Comparison of ENCODE assay signal across 16 cellular contexts in the genomic region with DNA sequence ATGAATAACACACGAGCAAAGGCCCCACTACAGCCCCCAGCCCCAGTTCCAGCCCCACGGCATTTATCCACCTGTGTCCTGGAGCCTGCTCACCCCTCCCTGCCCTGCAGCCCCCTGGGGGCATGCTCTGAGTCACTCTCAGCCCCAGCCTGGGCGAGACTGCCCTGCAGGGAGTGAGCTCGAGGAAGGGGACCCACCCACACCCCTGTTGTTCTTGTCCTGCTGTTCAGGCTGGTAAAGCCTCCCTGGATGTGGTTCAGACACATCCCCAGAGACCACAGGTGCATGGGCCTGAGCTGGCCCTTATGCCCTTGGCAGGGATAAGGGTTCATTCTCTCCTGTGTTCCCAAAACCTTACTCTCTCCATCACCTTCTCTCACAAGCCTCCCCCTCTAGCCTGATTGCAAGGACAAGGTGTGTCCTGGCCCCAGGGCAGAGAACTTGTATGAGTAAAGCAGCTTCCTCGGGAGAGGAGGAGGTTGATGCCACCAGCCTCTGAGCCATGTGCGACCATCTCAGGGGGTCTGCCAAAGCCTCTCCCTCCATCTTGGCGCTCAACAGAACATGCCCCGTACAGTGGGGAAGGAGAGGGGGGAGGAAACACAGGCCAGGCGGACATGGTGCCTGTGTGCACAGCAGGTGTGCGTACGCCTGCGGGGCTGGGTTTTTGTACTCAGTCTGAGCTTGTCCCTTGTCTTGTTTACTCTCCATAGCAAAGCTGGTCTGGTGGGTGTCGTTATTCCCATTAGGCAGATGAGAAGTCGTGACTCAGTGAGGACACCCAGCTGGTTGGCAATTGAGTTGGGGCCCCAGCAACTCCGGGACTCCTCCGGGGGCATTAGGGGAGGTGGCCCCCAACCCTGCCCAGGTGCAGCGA.
DNase-seq lines count a peak whose midpoint lies in the region; ATAC-seq and TF ChIP-seq lines count a peak whose summit lies in the region.
"Had no signal": no experiment of that assay in that cellular context is flagged by ENCODE, and none has a peak within 500 bp of the region (broad histone marks: within the 10 kb centered on the region; RNA-seq: fewer than 3 reads in every experiment).

No MANE protein-coding gene starts in this region.

- peaks cover 19% of the 10 kb centered on the region for H3K4me1 ChIP-seq in BLaER1
- H3K4me1 ChIP-seq: tibial nerve had no signal

- no peaks in the 10 kb centered on the region for H3K9me3 Mint-ChIP-seq in progenitor cell of endocrine pancreas (ENCODE audit: low read depth)
- H3K9me3 Mint-ChIP-seq: CD8-positive, alpha-beta memory T cell; H9; natural killer cell treated with Interleukin-12 subunit alpha and Interleukin-12 subunit beta and Interleukin-15 and Interleukin-18, amount 100 ng/mL, for 72 hours; stimulated activated naive CD8-positive, alpha-beta T cell treated with anti-CD3 and anti-CD28 coated beads, Interleukin-15, Interleukin-2, amounts not matched to agents 100 ng/mL and 50 ng/mL, for 24 hours had no signal

- H3K27me3 Mint-ChIP-seq in progenitor cell of endocrine pancreas: peaks cover 62% of the 10 kb centered on the region

- ATAC-seq in esophagus mucosa (peak; percentile 16), GM19351 (IDR thresholded peaks at IDR 0.05; ENCODE audit: unreplicated experiment) (no peak)

- no peak overlapping the region for H3K4me3 ChIP-seq in BLaER1
- H3K4me3 ChIP-seq: tibial nerve had no signal

- no peaks in the 10 kb centered on the region for H3K4me1 Mint-ChIP-seq in progenitor cell of endocrine pancreas (ENCODE audit: low read depth)

- peak overlapping the region; percentile 45 for H3K4me2 ChIP-seq in BLaER1

- H3K36me3 Mint-ChIP-seq in progenitor cell of endocrine pancreas (ENCODE audit: insufficient read depth): no peaks in the 10 kb centered on the region
- H3K36me3 Mint-ChIP-seq: CD8-positive, alpha-beta memory T cell; natural killer cell treated with Interleukin-12 subunit alpha and Interleukin-12 subunit beta and Interleukin-15 and Interleukin-18, amount 100 ng/mL, for 72 hours had no signal

- H4K20me1 ChIP-seq in BLaER1: no peaks in the 10 kb centered on the region

- H3K9ac ChIP-seq in BLaER1: no peak overlapping the region

- no peaks in the 10 kb centered on the region for H3K9me3 ChIP-seq in BLaER1
- H3K9me3 ChIP-seq: tibial nerve had no signal

- no peak overlapping the region for H3K27ac Mint-ChIP-seq in progenitor cell of endocrine pancreas
- H3K27ac Mint-ChIP-seq: CD8-positive, alpha-beta memory T cell; natural killer cell treated with Interleukin-12 subunit alpha and Interleukin-12 subunit beta and Interleukin-15 and Interleukin-18, amount 100 ng/mL, for 72 hours; stimulated activated naive CD8-positive, alpha-beta T cell treated with anti-CD3 and anti-CD28 coated beads, Interleukin-15, Interleukin-2, amounts not matched to agents 100 ng/mL and 50 ng/mL, for 24 hours had no signal

- H3K36me3 ChIP-seq in BLaER1: no peaks in the 10 kb centered on the region
- H3K36me3 ChIP-seq: tibial nerve had no signal

- DNase-seq in DMS153 (lab: John Stamatoyannopoulos, UW): peak; percentile 51
- peak; percentile 94 for DNase-seq in NCI-H345 (lab: John Stamatoyannopoulos, UW)
- no peak for DNase-seq in progenitor cell of endocrine pancreas (ENCODE audit: low spot score, unreplicated experiment)
- DNase-seq in H4 (ENCODE audit: low spot score): no peak
- no peak for DNase-seq in midbrain (lab: John Stamatoyannopoulos, UW)
- DNase-seq: mesendoderm had no signal

- H3K27ac ChIP-seq in BLaER1: no peak overlapping the region
- H3K27ac ChIP-seq: epithelial cell of prostate, HL-60, tibial nerve had no signal

- no peak overlapping the region for H3K4me3 Mint-ChIP-seq in progenitor cell of endocrine pancreas (ENCODE audit: low read depth)
- H3K4me3 Mint-ChIP-seq: CD8-positive, alpha-beta memory T cell; H9; natural killer cell treated with Interleukin-12 subunit alpha and Interleukin-12 subunit beta and Interleukin-15 and Interleukin-18, amount 100 ng/mL, for 72 hours; stimulated activated naive CD8-positive, alpha-beta T cell treated with anti-CD3 and anti-CD28 coated beads, Interleukin-15, Interleukin-2, amounts not matched to agents 100 ng/mL and 50 ng/mL, for 24 hours had no signal

- no peaks in the 10 kb centered on the region for H3K27me3 ChIP-seq in BLaER1

- no peak for TF ChIP-seq CTCF in progenitor cell of endocrine pancreas (IDR thresholded peaks at IDR 0.05; ENCODE audit: unreplicated experiment)

Comparison
In these comparisons a context has a peak if more than half of its experiments do, and no peak if none do; other contexts are left out.
1. DNase-seq: peak in DMS153 (single experiment) and NCI-H345 (single experiment); none in progenitor cell of endocrine pancreas (single experiment), H4 (single experiment) and midbrain (single experiment).